In the genomic region with DNA sequence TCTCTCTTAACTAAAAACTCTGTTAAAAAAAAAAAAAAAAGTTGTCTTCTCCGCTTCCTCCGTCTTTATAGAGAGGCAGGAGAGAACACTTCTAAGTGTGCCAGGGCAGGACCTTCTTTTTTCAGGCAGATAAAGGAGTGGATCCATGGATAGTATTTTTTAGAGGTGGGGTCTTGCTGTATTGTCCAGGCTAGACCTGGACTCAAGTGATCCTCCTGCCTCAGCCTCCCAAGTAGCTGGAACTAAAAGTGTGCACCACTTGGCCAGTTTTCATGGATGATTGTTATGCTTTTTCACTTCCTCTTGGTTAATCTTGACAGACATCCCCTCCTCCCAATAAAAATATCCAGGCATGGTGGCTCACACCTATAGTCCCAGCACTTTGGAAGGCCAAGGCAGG, we compare ENCODE assay signal across 16 cellular contexts. TPM values are rescaled to one million over a fixed set of nuclear protein-coding genes. Genes with fewer than 3 reads are reported as not detected.
DNase-seq lines count a peak whose midpoint lies in the region; ATAC-seq, FAIRE-seq and TF ChIP-seq lines count a peak whose summit lies in the region.
"Had no signal": no experiment of that assay in that cellular context is flagged by ENCODE, and none has a peak within 500 bp of the region (broad histone marks: within the 10 kb centered on the region; RNA-seq: fewer than 3 reads in every experiment).

No MANE protein-coding gene starts in this region.

- no peak for TF ChIP-seq EP300 in GM12878 (IDR thresholded peaks at IDR 0.05; ENCODE audit: borderline replicate concordance in 1 of 2, control insufficient read depth in 1 of 2, low read depth in 2 of 2, low read length in 2 of 2)

- no peak for TF ChIP-seq RAD21 in GM12878 (IDR thresholded peaks at IDR 0.05; ENCODE audit: insufficient read depth, low read depth, low read length)

- H3K4me1 ChIP-seq in GM12878 (ENCODE audit: control insufficient read depth, insufficient read depth, low read length) (no peaks in the 10 kb centered on the region), hepatocyte (ENCODE audit: insufficient read depth) (peaks cover 22% of the 10 kb centered on the region), body of pancreas (no peaks in the 10 kb centered on the region)
- H3K4me1 ChIP-seq: HAP-1 had no signal

- H3K27ac ChIP-seq in GM12878 (ENCODE audit: control insufficient read depth, insufficient read depth) (no peak overlapping the region), hepatocyte (no peak overlapping the region), body of pancreas (no peak overlapping the region)

- H3K27me3 ChIP-seq in GM12878 (replicated peaks in 1 of 2; ENCODE audit: control insufficient read depth in 2 of 2, insufficient read depth in 2 of 2, low read length in 1 of 2) (no peaks in the 10 kb centered on the region), hepatocyte (no peaks in the 10 kb centered on the region), body of pancreas (no peaks in the 10 kb centered on the region)

- in situ Hi-C loops in GM12878 (cut with MboI), result no loop called here

- SMC1A ChIA-PET in GM12878 (lab: Charles Lee; ENCODE audit: uncharacterized antibody, unreplicated experiment), result no interaction called here

- no peak for ATAC-seq in GM12878
- no peak for ATAC-seq in stimulated activated naive CD8-positive, alpha-beta T cell treated with anti-CD3 and anti-CD28 coated beads, Interleukin-15, amount 100 ng/mL, for 72 hours
- no peak for ATAC-seq in body of pancreas

- no peak for TF ChIP-seq POLR2A in GM12891 (IDR thresholded peaks at IDR 0.05; ENCODE audit: low read depth, low read length)
- TF ChIP-seq POLR2A in GM12878 (IDR thresholded peaks at IDR 0.05; ENCODE audit: low read depth, low read length), result no peak
- no peak for TF ChIP-seq POLR2A in body of pancreas (IDR thresholded peaks at IDR 0.05)

- H2AFZ ChIP-seq in GM12878 (ENCODE audit: control insufficient read depth, low read depth, low read length) (no peak overlapping the region), hepatocyte (no peak overlapping the region)

- no peak overlapping the region for H3K27ac Mint-ChIP-seq in stimulated activated naive CD8-positive, alpha-beta T cell treated with anti-CD3 and anti-CD28 coated beads, Interleukin-15, amount 100 ng/mL, for 72 hours
- H3K27ac Mint-ChIP-seq: CD4-positive, alpha-beta memory T cell had no signal

- no peaks in the 10 kb centered on the region for H3K9me3 Mint-ChIP-seq in stimulated activated naive CD8-positive, alpha-beta T cell treated with anti-CD3 and anti-CD28 coated beads, Interleukin-15, amount 100 ng/mL, for 72 hours
- H3K9me3 Mint-ChIP-seq: CD4-positive, alpha-beta memory T cell had no signal

- intact Hi-C loops in GM12878 (cut with micrococcal nuclease; ENCODE audit: unreplicated experiment) (no loop called here), body of pancreas (cut with DNase I) (no loop called here)

- no peaks in the 10 kb centered on the region for H3K9me3 ChIP-seq in GM12878 (replicated peaks; ENCODE audit: control insufficient read depth, insufficient read depth, low read length)
- H3K9me3 ChIP-seq in hepatocyte (ENCODE audit: low read depth), result no peaks in the 10 kb centered on the region
- H3K9me3 ChIP-seq in body of pancreas, result no peaks in the 10 kb centered on the region
- H3K9me3 ChIP-seq: HAP-1 had no signal

- TF ChIP-seq CTCF in GM12878 (IDR thresholded peaks at IDR 0.05 in 2 of 3, conservative IDR thresholded peaks at IDR 0.05 in 1 of 3; ENCODE audit: control insufficient read depth in 2 of 3, extremely low read depth in 1 of 3, insufficient read depth in 1 of 3, low read depth in 3 of 3, low read length in 3 of 3) (no peak), hepatocyte (IDR thresholded peaks at IDR 0.05; ENCODE audit: poor library complexity) (no peak), body of pancreas (IDR thresholded peaks at IDR 0.05) (no peak)

- no peak overlapping the region for H3K4me3 Mint-ChIP-seq in stimulated activated naive CD8-positive, alpha-beta T cell treated with anti-CD3 and anti-CD28 coated beads, Interleukin-15, amount 100 ng/mL, for 72 hours
- H3K4me3 Mint-ChIP-seq: CD4-positive, alpha-beta memory T cell had no signal

- H3K79me2 ChIP-seq in GM12878 (ENCODE audit: control insufficient read depth, insufficient read depth, low read length) (no peaks in the 10 kb centered on the region), hepatocyte (no peaks in the 10 kb centered on the region)

- no peaks in the 10 kb centered on the region for H3K27me3 Mint-ChIP-seq in stimulated activated naive CD8-positive, alpha-beta T cell treated with anti-CD3 and anti-CD28 coated beads, Interleukin-15, amount 100 ng/mL, for 72 hours
- H3K27me3 Mint-ChIP-seq: CD4-positive, alpha-beta memory T cell had no signal

- RAD21 ChIA-PET in GM12878 (lab: Charles Lee; ENCODE audit: unreplicated experiment), result no interaction called here

- WGBS in GM12878 (ENCODE audit: insufficient coverage, insufficient replicate concordance, low lambda C conversion rate, missing lambda C conversion rate), result 96% methylated on average over 2 of the region's 2 CpGs
- 96% methylated on average over 2 of the region's 2 CpGs for WGBS in hepatocyte (ENCODE audit: low lambda C conversion rate, missing lambda C conversion rate)
- WGBS in body of pancreas, 2 donors, result 93 to 95% methylated on average over 2 of the region's 2 CpGs

- no peaks in the 10 kb centered on the region for H4K20me1 ChIP-seq in GM12878 (ENCODE audit: control insufficient read depth, insufficient read depth)
- no peaks in the 10 kb centered on the region for H4K20me1 ChIP-seq in hepatocyte (ENCODE audit: insufficient read depth, poor library complexity, severe bottlenecking)

- H3K9ac ChIP-seq in GM12878 (ENCODE audit: control insufficient read depth, insufficient read depth, low read length), result no peak overlapping the region

- CTCF ChIA-PET in GM12878 (lab: Yijun Ruan, JAX), result no interaction called here

- BruUV-seq in GM12878 (replicated peaks; lab: Mats Ljungman, UMichigan), result no TSS peak

- no peaks in the 10 kb centered on the region for H3K4me1 Mint-ChIP-seq in stimulated activated naive CD8-positive, alpha-beta T cell treated with anti-CD3 and anti-CD28 coated beads, Interleukin-15, amount 100 ng/mL, for 72 hours
- H3K4me1 Mint-ChIP-seq: CD4-positive, alpha-beta memory T cell had no signal

- DNase-seq in GM12891 (ENCODE audit: insufficient read length, low spot score) (no peak), HTR-8/SVneo (ENCODE audit: insufficient read length, low spot score) (no peak), GM12878 (ENCODE audit: low read depth, low spot score) (no peak), hepatocyte (ENCODE audit: low spot score) (no peak), body of pancreas (no peak)
- no peak for DNase-seq in stimulated activated naive CD8-positive, alpha-beta T cell treated with anti-CD3 and anti-CD28 coated beads, Interleukin-15, amount 100 ng/mL, for 72 hours
- DNase-seq: C1 segment of cervical spinal cord; CD4-positive, alpha-beta memory T cell; COR-L47; DMS153; DND-41; GOT3 had no signal

- H3K4me2 ChIP-seq in GM12878 (ENCODE audit: control insufficient read depth, insufficient read depth) (no peak overlapping the region), hepatocyte (no peak overlapping the region)

- H3K36me3 ChIP-seq in GM12878 (ENCODE audit: control insufficient read depth in 2 of 2, insufficient read depth in 2 of 2, low read length in 1 of 2) (no peaks in the 10 kb centered on the region), hepatocyte (replicated peaks; ENCODE audit: insufficient read depth, low read depth) (no peaks in the 10 kb centered on the region), body of pancreas (replicated peaks in 1 of 2; ENCODE audit: insufficient read depth in 1 of 2, low read depth in 2 of 2) (no peaks in the 10 kb centered on the region)
- H3K36me3 ChIP-seq: HAP-1 had no signal

- H3K9me2 ChIP-seq in hepatocyte (replicated peaks; ENCODE audit: insufficient read depth), result no peaks in the 10 kb centered on the region

- no peak overlapping the region for H3K4me3 ChIP-seq in GM12878
- no peak overlapping the region for H3K4me3 ChIP-seq in hepatocyte
- no peak overlapping the region for H3K4me3 ChIP-seq in body of pancreas
- H3K4me3 ChIP-seq: HAP-1 had no signal

- FAIRE-seq in GM12891 (lab: Jason Lieb, UNC), result no peak
- FAIRE-seq in HTR-8/SVneo (lab: Jason Lieb, UNC), result peak; percentile 23
- no peak for FAIRE-seq in GM12878 (lab: Jason Lieb, UNC)
- FAIRE-seq: G401.6, GM18507, H54 had no signal

- POLR2A ChIA-PET in GM12878 (lab: Charles Lee), result no interaction called here

TF ChIP-seq in GM12891, 5 proteins besides CTCF, POLR2A, EP300 and RAD21:
- TF ChIP-seq SPI1 (IDR thresholded peaks at IDR 0.05; ENCODE audit: low read depth, low read length) (0 out of 2 replicates have a peak, but pooled peaks have one; percentile 19), PAX5 (IDR thresholded peaks at IDR 0.05; ENCODE audit: insufficient read depth, low read length, severe bottlenecking) (no peak), TAF1 (IDR thresholded peaks at IDR 0.05; ENCODE audit: low read depth, low read length) (no peak), POLR2AphosphoS5 (IDR thresholded peaks at IDR 0.05; ENCODE audit: low read depth, low read length) (no peak)
TF ChIP-seq in GM12891: peak in this region for 1.

TF ChIP-seq in GM12878, 131 proteins besides CTCF, POLR2A, EP300 and RAD21 (continues in another document):
- TF ChIP-seq CREB1 (IDR thresholded peaks at IDR 0.05; ENCODE audit: low read depth), result no peak
- no peak for TF ChIP-seq PML (IDR thresholded peaks at IDR 0.05; ENCODE audit: low read length)
- no peak for TF ChIP-seq NFXL1 (IDR thresholded peaks at IDR 0.05; ENCODE audit: borderline replicate concordance)
- no peak for TF ChIP-seq SUZ12 (IDR thresholded peaks at IDR 0.05; ENCODE audit: unreplicated experiment)

RNA-seq across cellular contexts. Expression of gene GNE, which starts 20.0 kb away (rescaled TPM):
- polyA plus RNA-seq in GM12891 (2012; ENCODE audit: low read depth, missing spikeins), result 3.9 TPM
- 14.5 and 15.4 TPM in 2 replicates for total RNA-seq in GM12878 (2013; cell fraction: nucleolus; rRNA removed)
- total RNA-seq in GM12878 (2014; rRNA removed) (11.6 and 16.0 TPM in 2 replicates), GM12878 (2014; rRNA removed; fragmentation: Illumina TruSeq; extraction: Trizol) (12.0 and 13.6 TPM in 2 replicates), GM12878 (2021) (11.8 and 13.1 TPM in 2 replicates), hepatocyte (14.9 and 17.5 TPM in 2 replicates), body of pancreas (10 to 100 TPM in 1 of 2 donors, 1 to 10 TPM in 1; 7.3 to 15.8 TPM)
- polyA plus RNA-seq in GM12878 (2011; ENCODE audit: low read depth), result 7.7 TPM
- polyA plus RNA-seq in GM12878 (2011; rRNA removed) (12.2 and 13.0 TPM in 2 replicates), GM12878 (2014; fragmentation: Illumina TruSeq; extraction: Trizol) (12.9 and 13.9 TPM in 2 replicates), GM12878 (2014; fragmentation: Nextera tagmentation; extraction: Ambion mirVana) (1 to 10 TPM; 4.1 to 6.0 TPM), GM12878 (2014; rRNA removed) (8.7 and 9.8 TPM in 2 replicates), GM12878 (2016; fragmentation: Nextera tagmentation; extraction: Ambion mirVana) (1 to 10 TPM; 6.4 to 6.7 TPM), hepatocyte (3.8 and 6.5 TPM in 2 replicates)
- polyA plus RNA-seq in GM12878 (2011; cell fraction: cytosol; rRNA removed), result 12.1 and 12.4 TPM in 2 replicates
- 5.1 and 6.5 TPM in 2 replicates for polyA plus RNA-seq in GM12878 (2011; cell fraction: nucleus; rRNA removed)
- 8.2 and 8.6 TPM in 2 replicates for polyA plus RNA-seq in GM12878 (2012)
- polyA minus RNA-seq in GM12878 (2011; rRNA and poly(A)+ RNA removed), result 33.6 and 42.4 TPM in 2 replicates
- 6.0 and 7.7 TPM in 2 replicates for polyA minus RNA-seq in GM12878 (2011; cell fraction: cytosol; rRNA and poly(A)+ RNA removed)
- 4.8 and 6.9 TPM in 2 replicates for polyA minus RNA-seq in GM12878 (2011; cell fraction: nucleus; rRNA and poly(A)+ RNA removed)
